Comparison of ENCODE assay signal across 8 cellular contexts in the genomic region with DNA sequence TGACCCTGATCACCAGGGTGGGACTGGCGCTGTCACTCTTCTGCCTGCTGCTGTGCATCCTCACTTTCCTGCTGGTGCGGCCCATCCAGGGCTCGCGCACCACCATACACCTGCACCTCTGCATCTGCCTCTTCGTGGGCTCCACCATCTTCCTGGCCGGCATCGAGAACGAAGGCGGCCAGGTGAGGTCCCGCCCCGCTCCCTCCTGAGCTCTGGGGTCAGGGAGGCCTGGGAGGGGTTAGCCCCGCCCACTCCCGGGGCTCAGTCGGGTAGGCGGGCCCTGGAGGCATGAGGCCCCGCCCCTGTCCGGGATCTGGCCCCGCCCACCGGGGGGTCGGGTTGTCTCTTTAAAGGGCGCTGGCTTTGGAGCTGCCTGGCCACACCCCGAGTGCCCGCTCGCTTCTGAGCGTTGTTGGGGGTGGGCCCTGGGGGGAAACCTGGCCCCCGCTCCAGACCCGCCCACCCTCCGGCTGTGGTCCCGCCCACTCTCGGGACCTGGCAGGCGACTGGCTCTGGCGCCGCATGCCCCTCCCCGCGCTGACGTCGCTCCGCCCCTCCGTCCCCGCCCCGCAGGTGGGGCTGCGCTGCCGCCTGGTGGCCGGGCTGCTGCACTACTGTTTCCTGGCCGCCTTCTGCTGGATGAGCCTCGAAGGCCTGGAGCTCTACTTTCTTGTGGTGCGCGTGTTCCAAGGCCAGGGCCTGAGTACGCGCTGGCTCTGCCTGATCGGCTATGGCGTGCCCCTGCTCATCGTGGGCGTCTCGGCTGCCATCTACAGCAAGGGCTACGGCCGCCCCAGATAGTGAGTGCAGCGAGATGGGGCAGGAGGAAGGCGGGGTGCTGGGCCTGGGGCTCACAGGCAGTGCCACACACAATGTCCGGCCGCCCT. TPM values are rescaled to one million over a fixed set of nuclear protein-coding genes. Genes with fewer than 3 reads are reported as not detected.
DNase-seq lines count a peak whose midpoint lies in the region; ATAC-seq and TF ChIP-seq lines count a peak whose summit lies in the region.

No MANE protein-coding gene starts in this region.

- DNase-seq in AG08396 (ENCODE audit: low spot score) (peak; percentile 95), NOMO-1 treated with DMSO at 0.1 percent for 48 hours (lab: John Stamatoyannopoulos, UW; ENCODE audit: unreplicated experiment) (peak; percentile 75), endothelial cell (ENCODE audit: low spot score) (peak; percentile 99), mesenteric fat pad (ENCODE audit: low spot score) (peak; percentile 97)
- DNase-seq in activated CD8-positive, alpha-beta memory T cell treated with anti-CD3 and anti-CD28 coated beads, Interleukin-2, amount 50 U/mL, for 1 hour (ENCODE audit: extremely low read depth), result peak; percentile 66
- DNase-seq in stimulated activated CD8-positive, alpha-beta memory T cell treated with anti-CD3 and anti-CD28 coated beads, Interleukin-15, amount 100 ng/mL, for 4 hours (ENCODE audit: low read depth in 2 of 2), result peak; percentile 70 to 76

- peak overlapping the region; percentile 63 for H3K4me3 Mint-ChIP-seq in endothelial cell (ENCODE audit: unreplicated experiment)

- peak; percentile 98 for TF ChIP-seq CTCF in endothelial cell (IDR thresholded peaks at IDR 0.05; ENCODE audit: unreplicated experiment)

- H3K27ac Mint-ChIP-seq in endothelial cell (ENCODE audit: unreplicated experiment), result no peak overlapping the region

- H3K36me3 Mint-ChIP-seq in endothelial cell (ENCODE audit: low read depth, unreplicated experiment), result peaks cover 14% of the 10 kb centered on the region

- H3K9me3 Mint-ChIP-seq in endothelial cell (ENCODE audit: unreplicated experiment), result no peaks in the 10 kb centered on the region

- ATAC-seq in GM19023 (IDR thresholded peaks at IDR 0.05; ENCODE audit: unreplicated experiment) (peak; percentile 58), HG03457 (IDR thresholded peaks at IDR 0.05; ENCODE audit: unreplicated experiment) (peak; percentile 45)

- peaks cover 5% of the 10 kb centered on the region for H3K27me3 Mint-ChIP-seq in endothelial cell (ENCODE audit: unreplicated experiment)

- H3K4me1 Mint-ChIP-seq in endothelial cell (ENCODE audit: unreplicated experiment), result peaks cover 3% of the 10 kb centered on the region

RNA-seq across cellular contexts. Expression of a gene that starts 13.1 kb away (rescaled TPM):
- total RNA-seq in endothelial cell (ENCODE audit: unreplicated experiment) (81.1 TPM), mesenteric fat pad (53.0 TPM)

RNA-seq across cellular contexts. Expression of a gene that starts 24.8 kb away (rescaled TPM):
- total RNA-seq in endothelial cell (ENCODE audit: unreplicated experiment) (12.8 TPM), mesenteric fat pad (127 TPM)

RNA-seq across cellular contexts. Expression of a gene that starts 27.1 kb away (rescaled TPM):
- 207 TPM for total RNA-seq in endothelial cell (ENCODE audit: unreplicated experiment)
- total RNA-seq in mesenteric fat pad, result 142 TPM

Comparison
In these comparisons a context has a peak if more than half of its experiments do, and no peak if none do; other contexts are left out.
1. Peak in every context shown above with its lines: DNase-seq and ATAC-seq.